In the genomic region with DNA sequence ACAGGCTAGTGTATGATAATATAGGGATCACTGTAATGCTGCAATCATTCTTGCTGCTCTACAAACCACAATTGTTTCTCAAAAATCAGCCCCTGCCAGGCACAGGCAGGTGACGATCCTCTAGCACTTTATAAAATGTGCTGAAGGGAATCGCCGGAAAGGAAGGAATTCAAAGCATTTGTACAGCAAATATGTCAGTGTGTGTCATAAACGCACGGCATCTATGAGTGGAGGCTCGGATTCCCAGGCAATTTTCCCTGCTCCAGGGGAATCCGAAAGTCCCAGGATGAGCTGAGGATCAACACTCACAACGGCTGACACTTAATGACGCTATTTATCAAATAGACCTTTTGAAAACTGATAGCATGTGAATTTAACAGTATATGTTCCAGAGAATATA, we compare ENCODE assay signal across 19 cellular contexts. TPM values are rescaled to one million over a fixed set of nuclear protein-coding genes. Genes with fewer than 3 reads are reported as not detected.
DNase-seq lines count a peak whose midpoint lies in the region; ATAC-seq, FAIRE-seq and TF ChIP-seq lines count a peak whose summit lies in the region.
"Had no signal": no experiment of that assay in that cellular context is flagged by ENCODE, and none has a peak within 500 bp of the region (broad histone marks: within the 10 kb centered on the region; RNA-seq: fewer than 3 reads in every experiment).

No MANE protein-coding gene starts in this region.

- no peak overlapping the region for H3K4me3 Mint-ChIP-seq in T-helper 17 cell

- no peak for TF ChIP-seq RAD21 in A549 (conservative IDR thresholded peaks at IDR 0.05 in 1 of 2, IDR thresholded peaks at IDR 0.05 in 1 of 2)

- POLR2A ChIA-PET in A549 (lab: Yijun Ruan, JAX), result no interaction called here

- FAIRE-seq in A549 (lab: Jason Lieb, UNC), result no peak
- FAIRE-seq: H1 had no signal

- ATAC-seq in A549 (no peak), T-helper 17 cell (no peak)

- H3K27me3 ChIP-seq in kidney epithelial cell (ENCODE audit: control insufficient read depth, insufficient read depth, low read length) (no peaks in the 10 kb centered on the region), transverse colon (peaks cover 51% of the 10 kb centered on the region)
- H3K27me3 ChIP-seq: BE2C had no signal

- H3K4me3 ChIP-seq in A549, result no peak overlapping the region
- H3K4me3 ChIP-seq in kidney epithelial cell (ENCODE audit: low read depth, low read length), result no peak overlapping the region
- H3K4me3 ChIP-seq in transverse colon, result no peak overlapping the region
- H3K4me3 ChIP-seq: cardiac muscle cell had no signal

- TF ChIP-seq POLR2A in A549 (IDR thresholded peaks at IDR 0.05; ENCODE audit: low read length) (no peak), transverse colon (IDR thresholded peaks at IDR 0.05) (no peak)

- DNase-seq in A549 (ENCODE audit: low read depth in 1 of 2, low spot score in 1 of 2) (peak; percentile 3 to 4), HCEC 1CT (peak; percentile 51), amniotic epithelial cell (ENCODE audit: low read depth) (peak; percentile 21), kidney epithelial cell (ENCODE audit: low read depth) (peak; percentile 38), transverse colon (no peak), SKM-1 (lab: John Stamatoyannopoulos, UW; ENCODE audit: unreplicated experiment) (no peak), T-helper 17 cell (no peak)
- no peak for DNase-seq in activated T-cell treated with anti-CD3 and anti-CD28 coated beads, Interleukin-2, amount 50 U/mL, for 48 hours
- DNase-seq: activated CD4-positive, alpha-beta T cell treated with anti-CD3 and anti-CD28 coated beads, Interleukin-2, amount 50 U/mL, for 1 hour; BE2C; DMS79; erythroblast; mesendoderm; MV-4-11; NCI-H345; T-helper 9 cell had no signal

- no peak overlapping the region for H3K27ac ChIP-seq in A549
- no peak overlapping the region for H3K27ac ChIP-seq in transverse colon
- H3K27ac ChIP-seq: cardiac muscle cell, parathyroid adenoma had no signal

- no peaks in the 10 kb centered on the region for H3K9me3 ChIP-seq in A549
- no peaks in the 10 kb centered on the region for H3K9me3 ChIP-seq in transverse colon
- H3K9me3 ChIP-seq in T-helper 17 cell (ENCODE audit: control insufficient read depth, low read length, poor library complexity, severe bottlenecking), result no peaks in the 10 kb centered on the region
- H3K9me3 ChIP-seq: BE2C had no signal

- WGBS in A549 (ENCODE audit: missing lambda C conversion rate), result 5% methylated on average over 9 of the region's 9 CpGs
- 24 to 27% methylated on average over 4 to 9 of the region's 9 CpGs for WGBS in transverse colon (ENCODE audit: low coverage in 1 of 2), 2 donors

- H3K27me3 Mint-ChIP-seq in T-helper 17 cell, result peaks cover 28% of the 10 kb centered on the region

- no peak for TF ChIP-seq EP300 in A549 (IDR thresholded peaks at IDR 0.05)
- TF ChIP-seq EP300 in transverse colon (IDR thresholded peaks at IDR 0.05; ENCODE audit: low read depth), result no peak

- H3K4me1 ChIP-seq in A549, result no peaks in the 10 kb centered on the region
- no peaks in the 10 kb centered on the region for H3K4me1 ChIP-seq in transverse colon
- H3K4me1 ChIP-seq: BE2C, parathyroid adenoma had no signal

- no peaks in the 10 kb centered on the region for H3K36me3 Mint-ChIP-seq in T-helper 17 cell (ENCODE audit: low read depth)

- in situ Hi-C loops in transverse colon (cut with MboI; ENCODE audit: low pct_ligation_motif_present in 1 of 4, low pct_unique_long_range_greater_than_20kb in 1 of 4, low sequenced_read_pairs in 3 of 4), result no loop called here

- CTCF ChIA-PET in A549 (lab: Yijun Ruan, JAX), result interaction anchor here (0.7 kb wide), 1 partner anchor 200 kb away, joined by 3 read pairs; no protein-coding TSS in a partner anchor

- TF ChIP-seq CTCF in A549 (IDR thresholded peaks at IDR 0.05) (no peak), kidney epithelial cell (IDR thresholded peaks at IDR 0.05; ENCODE audit: insufficient read depth, low read length, poor library complexity, severe bottlenecking) (no peak), transverse colon (IDR thresholded peaks at IDR 0.05) (no peak)

- no peak overlapping the region for H3K27ac Mint-ChIP-seq in T-helper 17 cell

- H3K4me2 ChIP-seq in A549, result peak overlapping the region; percentile 23; the same call in 2 of the 3 replicates

- H3K4me1 Mint-ChIP-seq in T-helper 17 cell, result no peaks in the 10 kb centered on the region

- no peaks in the 10 kb centered on the region for H3K36me3 ChIP-seq in kidney epithelial cell (ENCODE audit: control insufficient read depth, insufficient read depth, low read length)
- no peaks in the 10 kb centered on the region for H3K36me3 ChIP-seq in transverse colon
- H3K36me3 ChIP-seq: BE2C, cardiac muscle cell had no signal

- intact Hi-C loops in transverse colon (cut with DNase I; ENCODE audit: low total_unique reads), result no loop called here

TF ChIP-seq in A549, 52 proteins besides CTCF, POLR2A, EP300 and RAD21:
- TF ChIP-seq JUN (IDR thresholded peaks at IDR 0.05) (no peak), CBX2 (IDR thresholded peaks at IDR 0.05; ENCODE audit: borderline replicate concordance, low read depth) (no peak), SMC3 (IDR thresholded peaks at IDR 0.05) (no peak), RNF2 (IDR thresholded peaks at IDR 0.05; ENCODE audit: borderline replicate concordance, low read depth) (no peak), FOSL2 (IDR thresholded peaks at IDR 0.05) (no peak), FOSL2 (CRISPR knock-in tag; IDR thresholded peaks at IDR 0.05) (no peak), CHD2 (IDR thresholded peaks at IDR 0.05; ENCODE audit: low read length, partially characterized antibody) (no peak), KDM5A (IDR thresholded peaks at IDR 0.05) (no peak), TP53 (CRISPR knock-in tag; IDR thresholded peaks at IDR 0.05) (no peak), MAFK (IDR thresholded peaks at IDR 0.05; ENCODE audit: partially characterized antibody) (no peak), GATA3 (IDR thresholded peaks at IDR 0.05; ENCODE audit: borderline replicate concordance) (no peak), EHF (CRISPR knock-in tag; IDR thresholded peaks at IDR 0.05) (no peak), RFX5 (IDR thresholded peaks at IDR 0.05) (no peak), CEBPB (IDR thresholded peaks at IDR 0.05) (no peak), CHD4 (IDR thresholded peaks at IDR 0.05; ENCODE audit: borderline replicate concordance) (no peak), HOXA7 (CRISPR knock-in tag; IDR thresholded peaks at IDR 0.05) (no peak), POLR2AphosphoS2 (conservative IDR thresholded peaks at IDR 0.05; ENCODE audit: low read length) (no peak)
- TF ChIP-seq, protein P1, sequence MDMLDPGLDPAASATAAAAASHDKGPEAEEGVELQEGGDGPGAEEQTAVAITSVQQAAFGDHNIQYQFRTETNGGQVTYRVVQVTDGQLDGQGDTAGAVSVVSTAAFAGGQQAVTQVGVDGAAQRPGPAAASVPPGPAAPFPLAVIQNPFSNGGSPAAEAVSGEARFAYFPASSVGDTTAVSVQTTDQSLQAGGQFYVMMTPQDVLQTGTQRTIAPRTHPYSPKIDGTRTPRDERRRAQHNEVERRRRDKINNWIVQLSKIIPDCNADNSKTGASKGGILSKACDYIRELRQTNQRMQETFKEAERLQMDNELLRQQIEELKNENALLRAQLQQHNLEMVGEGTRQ (IDR thresholded peaks at IDR 0.05), result no peak
- TF ChIP-seq, protein P2, sequence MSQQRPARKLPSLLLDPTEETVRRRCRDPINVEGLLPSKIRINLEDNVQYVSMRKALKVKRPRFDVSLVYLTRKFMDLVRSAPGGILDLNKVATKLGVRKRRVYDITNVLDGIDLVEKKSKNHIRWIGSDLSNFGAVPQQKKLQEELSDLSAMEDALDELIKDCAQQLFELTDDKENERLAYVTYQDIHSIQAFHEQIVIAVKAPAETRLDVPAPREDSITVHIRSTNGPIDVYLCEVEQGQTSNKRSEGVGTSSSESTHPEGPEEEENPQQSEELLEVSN (IDR thresholded peaks at IDR 0.05; ENCODE audit: borderline replicate concordance, low read depth), result no peak

RNA-seq across cellular contexts. Expression of a gene that starts 1.5 kb away (rescaled TPM):
- polyA plus RNA-seq in A549 (2011; rRNA removed) (not detected in 2 replicates), A549 (2017; fragmentation: RNase III; extraction: RNeasy Plus Mini Kit Qiagen cat#74134 plus additional on column Dnase treatment) (0.07 TPM in 1 of 3 replicates, not detected in the others)
- polyA plus RNA-seq in A549 (2012; cell fraction: cytosol; rRNA removed), result not detected in 2 replicates
- 0.01 TPM in 1 of 2 replicates, not detected in the other for polyA plus RNA-seq in A549 (2012; cell fraction: nucleus; rRNA removed)
- not detected in 2 replicates for polyA minus RNA-seq in A549 (2011; rRNA and poly(A)+ RNA removed)
- total RNA-seq in kidney epithelial cell (1.8 and 2.2 TPM in 2 replicates), transverse colon (1 to 10 TPM in 3 of 4 donors, not detected in 1; 1.2 to 3.2 (median 1.6) TPM), T-helper 17 cell (10 to 100 TPM in 1 of 2 donors, 1 to 10 TPM in 1; 2.8 to 11.1 TPM)

Comparison
In these comparisons a context has a peak if more than half of its experiments do, and no peak if none do; other contexts are left out.
1. DNase-seq: peak in A549 (2 of 2), HCEC 1CT (single experiment), amniotic epithelial cell (single experiment) and kidney epithelial cell (single experiment); none in activated T-cell treated with anti-CD3 and anti-CD28 coated beads, Interleukin-2, amount 50 U/mL, for 48 hours (0 of 2), transverse colon (single experiment), SKM-1 (single experiment) and T-helper 17 cell (0 of 3).